Comparison of ENCODE assay signal across 9 cellular contexts in genomic region chr11:133951484-133952198, GRCh38. TPM values are rescaled to one million over a fixed set of nuclear protein-coding genes. Genes with fewer than 3 reads are reported as not detected.
DNase-seq lines count a peak whose midpoint lies in the region; ATAC-seq, FAIRE-seq and TF ChIP-seq lines count a peak whose summit lies in the region.
"Had no signal": no experiment of that assay in that cellular context is flagged by ENCODE, and none has a peak within 500 bp of the region (broad histone marks: within the 10 kb centered on the region; RNA-seq: fewer than 3 reads in every experiment).

No MANE protein-coding gene starts in this region.

- CTCF ChIA-PET in SK-N-SH (lab: Yijun Ruan, JAX): interaction anchor here (0.6 to 16.7 kb wide), 3 partner anchors 26 to 460 kb away, joined by 3 to 200 read pairs (median 12); partner anchors contain the start of gene B3GAT1
- CTCF ChIA-PET in CD8-positive, alpha-beta T cell (lab: Charles Lee): interaction anchor here (1.0 kb wide), 1 partner anchor 10 kb away, joined by 3 read pairs; no protein-coding TSS in a partner anchor

- DNase-seq in HTR-8/SVneo (ENCODE audit: insufficient read length, low spot score) (peak; percentile 35), SK-N-SH (peak; percentile 63), hepatic stellate cell (ENCODE audit: low spot score) (peak; percentile 69), stomach (no peak), DMS53 treated with DMSO at 0.1 percent for 48 hours (lab: John Stamatoyannopoulos, UW; ENCODE audit: unreplicated experiment) (no peak)
- no peak for DNase-seq in CD8-positive, alpha-beta T cell

- no peaks in the 10 kb centered on the region for H3K79me2 ChIP-seq in SK-N-SH (ENCODE audit: insufficient read depth)

- no peaks in the 10 kb centered on the region for H4K20me1 ChIP-seq in SK-N-SH (ENCODE audit: insufficient read depth)

- H3K4me1 ChIP-seq in SK-N-SH (ENCODE audit: control insufficient read depth in 1 of 2, insufficient read depth in 2 of 2, low read depth in 1 of 2, low read length in 1 of 2) (peaks cover 0 to 88% of the 10 kb centered on the region in 2 experiments; a peak in 2 of 4 replicates), stomach (peaks cover 21 to 97% (median 52%) of the 10 kb centered on the region in 4 donors)
- peaks cover 54% of the 10 kb centered on the region for H3K4me1 ChIP-seq in CD8-positive, alpha-beta T cell (ENCODE audit: insufficient read depth, low read length)

- H3K9me3 ChIP-seq in SK-N-SH: no peaks in the 10 kb centered on the region
- H3K9me3 ChIP-seq in stomach: no peaks in the 10 kb centered on the region
- no peaks in the 10 kb centered on the region for H3K9me3 ChIP-seq in CD8-positive, alpha-beta T cell (ENCODE audit: low read length)

- H3K4me2 ChIP-seq in SK-N-SH: no peak overlapping the region; the same call in 1 of the 2 replicates

- no peak for TF ChIP-seq CTCF in SK-N-SH (IDR thresholded peaks at IDR 0.05)
- no peak for TF ChIP-seq CTCF in stomach (IDR thresholded peaks at IDR 0.05)
- no peak for TF ChIP-seq CTCF in CD8-positive, alpha-beta T cell (IDR thresholded peaks at IDR 0.05)

- H3K9ac ChIP-seq in SK-N-SH: no peak overlapping the region

- H3K4me3 ChIP-seq in SK-N-SH (ENCODE audit: low read depth in 2 of 2, low read length in 1 of 2) (no peak overlapping the region), stomach (peak overlapping the region; percentile 8 to 28 (median 22))
- H3K4me3 ChIP-seq in CD8-positive, alpha-beta T cell (ENCODE audit: low read depth, low read length): no peak overlapping the region

- H3K36me3 ChIP-seq in SK-N-SH (replicated peaks in 1 of 2; ENCODE audit: control insufficient read depth in 1 of 2, insufficient read depth in 2 of 2, low read length in 1 of 2): no peaks in the 10 kb centered on the region
- H3K36me3 ChIP-seq in stomach: no peaks in the 10 kb centered on the region
- H3K36me3 ChIP-seq in CD8-positive, alpha-beta T cell (ENCODE audit: insufficient read depth, low read length): no peaks in the 10 kb centered on the region

- H3K9me2 ChIP-seq in SK-N-SH: no peaks in the 10 kb centered on the region

- no peak overlapping the region for H3K27ac Mint-ChIP-seq in CD8-positive, alpha-beta T cell
- H3K27ac Mint-ChIP-seq: activated naive CD4-positive, alpha-beta T cell treated with anti-CD3 and anti-CD28 coated beads, Interleukin-2, amount 50 U/mL, for 24 hours had no signal

- TF ChIP-seq RAD21 in SK-N-SH (IDR thresholded peaks at IDR 0.05; ENCODE audit: low read length): no peak

- TF ChIP-seq EP300 in SK-N-SH (IDR thresholded peaks at IDR 0.05; ENCODE audit: borderline replicate concordance in 1 of 2, low read depth in 1 of 2, low read length in 1 of 2): no peak
- no peak for TF ChIP-seq EP300 in stomach (IDR thresholded peaks at IDR 0.05)

- FAIRE-seq in HTR-8/SVneo (lab: Jason Lieb, UNC): no peak

- intact Hi-C loops in stomach (cut with DNase I; ENCODE audit: low total_unique reads): no loop called here
- intact Hi-C loops in CD8-positive, alpha-beta T cell (cut with DNase I, micrococcal nuclease): loop anchor here in 1 of 2 experiments (10.0 kb wide), 1 partner anchor 303 kb away; the partner anchor contains the start of genes ACAD8 and THYN1

- H3K4me1 Mint-ChIP-seq in CD8-positive, alpha-beta T cell (ENCODE audit: low read depth): peaks cover 56% of the 10 kb centered on the region

- peaks cover 8% of the 10 kb centered on the region for H3K27me3 Mint-ChIP-seq in CD8-positive, alpha-beta T cell (ENCODE audit: low read depth)

- no peak overlapping the region for H2AFZ ChIP-seq in SK-N-SH (ENCODE audit: low read depth)

- POLR2A ChIA-PET in SK-N-SH (lab: Yijun Ruan, JAX): no interaction called here
- POLR2A ChIA-PET in CD8-positive, alpha-beta T cell (lab: Charles Lee): no interaction called here

- H3K27me3 ChIP-seq in SK-N-SH (ENCODE audit: insufficient read depth) (peaks cover 17% of the 10 kb centered on the region), stomach (peaks cover 0 to 92% (median 55%) of the 10 kb centered on the region in 3 donors)
- H3K27me3 ChIP-seq in CD8-positive, alpha-beta T cell (ENCODE audit: insufficient read depth, low read length): no peaks in the 10 kb centered on the region

- TF ChIP-seq POLR2A in stomach (IDR thresholded peaks at IDR 0.05): no peak

- 36% methylated on average over 17 of the region's 25 CpGs for WGBS in SK-N-SH (ENCODE audit: low lambda C conversion rate)
- 22 to 52% (median 28%) methylated on average over 19 to 25 of the region's 25 CpGs for WGBS in stomach, 5 donors

- no peak overlapping the region for H3K4me3 Mint-ChIP-seq in CD8-positive, alpha-beta T cell
- H3K4me3 Mint-ChIP-seq: activated naive CD4-positive, alpha-beta T cell treated with anti-CD3 and anti-CD28 coated beads, Interleukin-2, amount 50 U/mL, for 24 hours had no signal

- no peak for ATAC-seq in CD8-positive, alpha-beta T cell
- ATAC-seq in GM21737 (IDR thresholded peaks at IDR 0.05; ENCODE audit: unreplicated experiment) (no peak), HG02642 (IDR thresholded peaks at IDR 0.05; ENCODE audit: poor library complexity, unreplicated experiment) (no peak)

- H3K36me3 Mint-ChIP-seq in CD8-positive, alpha-beta T cell: no peaks in the 10 kb centered on the region
- H3K36me3 Mint-ChIP-seq: activated naive CD4-positive, alpha-beta T cell treated with anti-CD3 and anti-CD28 coated beads, Interleukin-2, amount 50 U/mL, for 24 hours had no signal

- no peaks in the 10 kb centered on the region for H3F3A ChIP-seq in SK-N-SH (replicated peaks; ENCODE audit: insufficient read depth)

- H3K9me3 Mint-ChIP-seq in CD8-positive, alpha-beta T cell: no peaks in the 10 kb centered on the region
- H3K9me3 Mint-ChIP-seq: activated naive CD4-positive, alpha-beta T cell treated with anti-CD3 and anti-CD28 coated beads, Interleukin-2, amount 50 U/mL, for 24 hours had no signal

- H3K27ac ChIP-seq in SK-N-SH (ENCODE audit: low read depth in 2 of 2, low read length in 1 of 2): peak overlapping the region in 1 of 2 experiments; percentile 81; a peak in 2 of 4 replicates
- peak overlapping the region in 4 of 5 donors; percentile 11 to 86 (median 60) for H3K27ac ChIP-seq in stomach
- H3K27ac ChIP-seq in CD8-positive, alpha-beta T cell (ENCODE audit: low read depth, low read length): no peak overlapping the region

TF ChIP-seq in SK-N-SH, 30 proteins besides CTCF, POLR2A, EP300 and RAD21:
- no peak for TF ChIP-seq PBX3 (IDR thresholded peaks at IDR 0.05)

RNA-seq across cellular contexts. Expression of gene IGSF9B, which starts 5.1 kb away (rescaled TPM):
- polyA plus RNA-seq in SK-N-SH (2012; rRNA removed) (0.41 and 0.96 TPM in 2 replicates), stomach (1 to 10 TPM in 1 of 3 donors, under 1 TPM in 1, not detected in 1; 0.44 to 3.1 TPM)
- polyA plus RNA-seq in SK-N-SH (2012; cell fraction: cytosol; rRNA removed): 0.45 and 0.75 TPM in 2 replicates
- 2.4 and 4.2 TPM in 2 replicates for polyA plus RNA-seq in SK-N-SH (2012; cell fraction: nucleus; rRNA removed)
- 10 to 100 TPM in 2 of 5 donors, 1 to 10 TPM in 2, under 1 TPM in 1; 0.58 to 22.3 (median 5.5) TPM for total RNA-seq in stomach
- 10 to 100 TPM; 10.1 to 11.6 TPM for total RNA-seq in CD8-positive, alpha-beta T cell

Comparison
In these comparisons a context has a peak if more than half of its experiments do, and no peak if none do; other contexts are left out.
1. DNase-seq: peak in HTR-8/SVneo (single experiment), SK-N-SH (single experiment) and hepatic stellate cell (single experiment); none in stomach (single experiment), CD8-positive, alpha-beta T cell (0 of 7) and DMS53 treated with DMSO at 0.1 percent for 48 hours (single experiment).
2. H3K4me3 ChIP-seq: peak in stomach (4 of 4); none in SK-N-SH (0 of 2) and CD8-positive, alpha-beta T cell (single experiment).